28 cellular contexts compared by ENCODE assay signal in the genomic region with DNA sequence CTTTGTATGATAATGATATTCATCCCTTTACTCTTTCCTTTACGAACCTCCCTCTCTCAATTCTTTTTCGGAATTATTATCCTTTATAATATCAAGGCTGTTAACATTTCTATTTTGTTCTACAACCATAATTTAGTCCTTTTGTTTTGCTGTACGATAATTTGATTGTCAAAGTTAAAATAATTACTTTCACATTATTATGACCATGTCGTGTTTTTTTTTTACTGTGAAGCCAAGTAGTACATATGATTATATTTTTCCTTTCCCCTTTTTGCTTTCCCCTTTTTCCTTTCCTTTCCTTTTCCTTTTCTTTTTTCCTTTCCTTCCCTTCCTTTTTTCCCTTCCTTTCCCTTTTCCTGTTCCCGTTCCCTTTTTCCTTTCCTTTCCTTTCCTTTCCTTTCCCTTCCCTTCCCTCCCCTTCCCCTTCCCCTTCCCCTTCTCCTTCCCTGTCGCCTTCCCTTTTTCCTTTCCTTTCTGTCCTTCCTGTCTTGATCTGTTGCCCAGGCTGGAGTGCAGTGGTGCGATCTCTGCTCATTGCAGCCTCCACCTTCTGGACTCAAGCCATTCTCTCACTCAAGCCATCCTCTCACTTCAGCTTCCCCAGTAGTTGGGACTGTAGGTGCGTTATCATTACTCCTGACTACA.
"Had no signal": no experiment of that assay in that cellular context is flagged by ENCODE, and none has a peak within 500 bp of the region (broad histone marks: within the 10 kb centered on the region; RNA-seq: fewer than 3 reads in every experiment).

No MANE protein-coding gene starts in this region.

- H3K9me3 Mint-ChIP-seq: activated CD4-positive, alpha-beta memory T cell treated with anti-CD3 and anti-CD28 coated beads, Interleukin-2, amount 10 ng/mL, durations not matched to agents 7 days and 5 days; activated T-cell treated with anti-CD3 and anti-CD28 coated beads, Interleukin-2, amount 50 U/mL, for 24 hours; activated T-helper 17 cell treated with anti-CD3 and anti-CD28 coated beads, Interleukin-2, amount 50 U/mL, for 72 hours; naive B cell; T-helper 1 cell treated with Interleukin-12 subunit alpha and Interleukin-12 subunit beta and Interleukin-4 antibody, amounts not matched to agents 30 μg/mL and 1 μg/mL, for 36 hours had no signal

- ATAC-seq: activated T-helper 17 cell treated with anti-CD3 and anti-CD28 coated beads, Interleukin-2, amount 50 U/mL, for 72 hours had no signal

- H3K27ac ChIP-seq: cardiac muscle cell, epithelial cell of prostate, neutrophil, right lobe of liver, thoracic aorta, upper lobe of left lung, vagina had no signal

- H3K4me3 Mint-ChIP-seq: activated CD4-positive, alpha-beta memory T cell treated with anti-CD3 and anti-CD28 coated beads, Interleukin-2, amount 10 ng/mL, durations not matched to agents 7 days and 5 days; activated CD4-positive, alpha-beta T cell treated with anti-CD3 and anti-CD28 coated beads, Interleukin-2, amount 10 ng/mL, durations not matched to agents 7 days and 5 days; activated T-cell treated with anti-CD3 and anti-CD28 coated beads, Interleukin-2, amount 50 U/mL, for 24 hours; activated T-helper 17 cell treated with anti-CD3 and anti-CD28 coated beads, Interleukin-2, amount 50 U/mL, for 72 hours; brain; mesothelial cell of epicardium; nephron progenitor cell; T-helper 1 cell treated with Interleukin-12 subunit alpha and Interleukin-12 subunit beta and Interleukin-4 antibody, amounts not matched to agents 30 μg/mL and 1 μg/mL, for 36 hours had no signal

- H3K27ac Mint-ChIP-seq: activated CD4-positive, alpha-beta memory T cell treated with anti-CD3 and anti-CD28 coated beads, Interleukin-2, amount 10 ng/mL, durations not matched to agents 7 days and 5 days; activated CD4-positive, alpha-beta T cell treated with anti-CD3 and anti-CD28 coated beads, Interleukin-2, amount 10 ng/mL, durations not matched to agents 7 days and 5 days; activated T-cell treated with anti-CD3 and anti-CD28 coated beads, Interleukin-2, amount 50 U/mL, for 24 hours; activated T-helper 17 cell treated with anti-CD3 and anti-CD28 coated beads, Interleukin-2, amount 50 U/mL, for 72 hours; brain; nephron progenitor cell; T-helper 1 cell treated with Interleukin-12 subunit alpha and Interleukin-12 subunit beta and Interleukin-4 antibody, amounts not matched to agents 30 μg/mL and 1 μg/mL, for 36 hours had no signal

- H3K4me3 ChIP-seq: cardiac muscle cell, right lobe of liver, thoracic aorta, upper lobe of left lung, vagina had no signal

- H3K36me3 Mint-ChIP-seq: naive B cell had no signal

- H3K36me3 ChIP-seq: cardiac muscle cell, neutrophil, right lobe of liver, thoracic aorta, upper lobe of left lung, vagina had no signal

- H3K9me3 ChIP-seq: neutrophil, right lobe of liver, thoracic aorta, upper lobe of left lung, vagina had no signal

- H3K27me3 Mint-ChIP-seq: activated CD4-positive, alpha-beta memory T cell treated with anti-CD3 and anti-CD28 coated beads, Interleukin-2, amount 10 ng/mL, durations not matched to agents 7 days and 5 days; activated CD4-positive, alpha-beta T cell treated with anti-CD3 and anti-CD28 coated beads, Interleukin-2, amount 10 ng/mL, durations not matched to agents 7 days and 5 days; activated T-cell treated with anti-CD3 and anti-CD28 coated beads, Interleukin-2, amount 50 U/mL, for 24 hours; activated T-helper 17 cell treated with anti-CD3 and anti-CD28 coated beads, Interleukin-2, amount 50 U/mL, for 72 hours; brain; naive B cell had no signal

- DNase-seq: activated CD4-positive, alpha-beta memory T cell treated with anti-CD3 and anti-CD28 coated beads, Interleukin-2, amount 10 ng/mL, durations not matched to agents 7 days and 5 days; activated CD4-positive, alpha-beta T cell treated with anti-CD3 and anti-CD28 coated beads for 1 hour; activated CD4-positive, alpha-beta T cell treated with anti-CD3 and anti-CD28 coated beads, Interleukin-2, amount 10 ng/mL, durations not matched to agents 7 days and 5 days; activated CD8-positive, alpha-beta memory T cell treated with anti-CD3 and anti-CD28 coated beads, Interleukin-2, amount 50 U/mL, for 48 hours; activated gamma-delta T cell treated with Interleukin-2 at 50 U/mL for 16 hours; activated naive CD4-positive, alpha-beta T cell treated with anti-CD3 and anti-CD28 coated beads, Interleukin-2, amount 50 U/mL, for 16 hours; activated T-cell treated with anti-CD3 and anti-CD28 coated beads, Interleukin-2, amount 50 U/mL, for 24 hours; anterior cingulate cortex; cortex of kidney; glutamatergic neuron; mammary epithelial cell; naive B cell; nephron progenitor cell; right lobe of liver; stimulated activated CD4-positive, alpha-beta T cell treated with anti-CD3 and anti-CD28 coated beads, Interleukin-2, amount 100 ng/mL, for 48 hours; stimulated activated naive CD4-positive, alpha-beta T cell treated with Interleukin-2 at 50 U/mL for 16 hours; SW 1271; T1000; upper lobe of left lung had no signal

- H3K27me3 ChIP-seq: cardiac muscle cell, neutrophil, right lobe of liver, upper lobe of left lung, vagina had no signal
